In the genomic region with DNA sequence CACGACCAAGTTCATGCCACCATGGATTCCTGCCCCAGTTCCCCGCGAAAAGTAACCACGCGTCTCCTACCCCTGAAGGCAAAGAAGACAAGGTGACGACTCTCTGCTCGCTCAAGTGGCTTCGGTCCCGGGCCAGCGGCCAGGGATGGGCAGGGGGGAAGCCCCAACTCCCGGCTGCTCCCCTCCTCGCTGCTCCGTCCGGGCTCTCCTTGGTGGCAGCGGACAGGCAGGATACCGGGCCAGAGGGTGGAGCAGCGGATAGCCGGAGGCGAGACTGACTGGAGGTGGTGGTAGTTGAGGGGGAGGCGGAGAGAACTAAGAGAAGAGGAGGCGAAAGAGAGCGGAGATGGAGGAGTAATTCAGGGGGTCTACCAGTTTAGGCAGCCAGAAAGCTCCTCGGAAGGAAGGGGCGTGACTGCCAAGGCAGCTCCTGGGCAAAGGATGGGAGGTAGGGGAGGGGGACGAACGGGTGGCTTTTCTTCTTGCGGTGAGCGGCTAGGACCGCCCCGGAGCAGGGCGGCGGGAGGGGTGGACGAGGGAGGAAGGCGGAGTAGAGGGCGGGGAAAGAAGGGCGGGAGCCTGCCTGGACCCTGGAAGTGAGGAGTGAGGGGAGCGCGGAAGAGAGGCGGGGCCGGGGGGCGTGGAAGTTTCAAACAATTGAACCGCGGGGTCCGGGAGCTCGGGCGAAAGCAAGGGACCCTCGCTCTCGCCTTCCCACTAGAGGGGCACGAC, we compare ENCODE assay signal across 8 cellular contexts. TPM values are rescaled to one million over a fixed set of nuclear protein-coding genes. Genes with fewer than 3 reads are reported as not detected.
DNase-seq lines count a peak whose midpoint lies in the region; ATAC-seq, FAIRE-seq and TF ChIP-seq lines count a peak whose summit lies in the region.

Gene AMOT (minus strand): TSS at position 450 of the 732 bp plus-strand sequence. CDS start 17,705 bp downstream, outside the sequence.

- intact Hi-C loops in activated B cell treated with CpG ODN at 0.5 μM for 24 hours (cut with micrococcal nuclease) (loop anchor here (1.0 to 5.0 kb wide), 5 partner anchors 9 to 1160 kb away; partner anchors contain the start of genes ALG13 and LHFPL1), spleen (cut with DNase I; ENCODE audit: low total_unique reads) (no loop called here)

- peaks cover 8% of the 10 kb centered on the region for H3K4me1 Mint-ChIP-seq in activated B cell treated with CpG ODN at 0.5 μM for 24 hours

- H3K27ac ChIP-seq in caudate nucleus (ENCODE audit: low read depth, low read length) (peak within 1 kb of the TSS; percentile 93), spleen (peak within 1 kb of the TSS; percentile 53 to 83 (median 78))

- H3K4me3 ChIP-seq in spleen = peak within 1 kb of the TSS; percentile 56 to 89 (median 70)

- ATAC-seq in HG02763 (IDR thresholded peaks at IDR 0.05; ENCODE audit: unreplicated experiment) (peak; percentile 76), activated B cell treated with CpG ODN at 0.5 μM for 24 hours (ENCODE audit: low read depth) (peak; percentile 66)

- FAIRE-seq in GM12892 (lab: Jason Lieb, UNC) = no peak

- CTCF ChIA-PET in activated B cell treated with CpG ODN at 0.5 μM for 24 hours (lab: Charles Lee) = no interaction called here

- H3K36me3 ChIP-seq in spleen = no peaks in the 10 kb centered on the region

- H3K4me3 Mint-ChIP-seq in activated B cell treated with CpG ODN at 0.5 μM for 24 hours = peak within 1 kb of the TSS; percentile 90

- H3K36me3 Mint-ChIP-seq in activated B cell treated with CpG ODN at 0.5 μM for 24 hours (ENCODE audit: low read depth) = peaks cover 6% of the 10 kb centered on the region

- no peak for TF ChIP-seq CTCF in activated B cell treated with CpG ODN at 0.5 μM for 24 hours (IDR thresholded peaks at IDR 0.05)
- no peak for TF ChIP-seq CTCF in spleen (IDR thresholded peaks at IDR 0.05 in 8 of 11, conservative IDR thresholded peaks at IDR 0.05 in 3 of 11)

- TF ChIP-seq POLR2A in GM12892 (IDR thresholded peaks at IDR 0.05; ENCODE audit: low read depth, low read length) (no peak), spleen (IDR thresholded peaks at IDR 0.05) (no peak)

- DNase-seq in GM12892 (ENCODE audit: insufficient read length) (peak; percentile 37), NCI-H146 treated with DMSO at 0.1 percent for 48 hours (lab: John Stamatoyannopoulos, UW; ENCODE audit: unreplicated experiment) (peak; percentile 81), activated B cell treated with CpG ODN at 0.5 μM for 24 hours (peak; percentile 51), caudate nucleus (lab: John Stamatoyannopoulos, UW) (peak in 60 of 61 donors; percentile 2 to 79 (median 61)), islet precursor cell (peak; percentile 99), spleen (peak; percentile 88), GF-D8 (lab: John Stamatoyannopoulos, UW) (no peak)

- peaks cover 0 to 7% (median 2%) of the 10 kb centered on the region in 6 donors for H3K4me1 ChIP-seq in spleen

- no peaks in the 10 kb centered on the region for H3K27me3 Mint-ChIP-seq in activated B cell treated with CpG ODN at 0.5 μM for 24 hours

- POLR2A ChIA-PET in activated B cell treated with CpG ODN at 0.5 μM for 24 hours (lab: Charles Lee) = interaction anchor here (1.1 kb wide), 1 partner anchor 18 kb away, joined by 3 read pairs; no protein-coding TSS in a partner anchor

- H3K27me3 ChIP-seq in spleen (replicated peaks in 1 of 7) = peaks cover 0 to 26% (median 0%) of the 10 kb centered on the region in 7 donors

- no peaks in the 10 kb centered on the region for H3K9me3 ChIP-seq in spleen

- WGBS in spleen, 5 donors = 0 to 22% (median 1%) methylated on average over 30 to 49 of the region's 49 CpGs

- no peaks in the 10 kb centered on the region for H3K9me3 Mint-ChIP-seq in activated B cell treated with CpG ODN at 0.5 μM for 24 hours

- peak within 1 kb of the TSS; percentile 77 for H3K27ac Mint-ChIP-seq in activated B cell treated with CpG ODN at 0.5 μM for 24 hours

RNA-seq across cellular contexts. Expression of gene AMOT, which starts in this region (rescaled TPM):
- 5.7 TPM for polyA plus RNA-seq in GM12892 (2012; ENCODE audit: missing spikeins)
- 2.1 and 2.7 TPM in 2 replicates for total RNA-seq in activated B cell treated with CpG ODN at 0.5 μM for 24 hours
- total RNA-seq in spleen = 1 to 10 TPM; 3.3 to 8.0 (median 4.6) TPM
- under 1 TPM; 0.52 to 0.90 (median 0.52) TPM for polyA plus RNA-seq in spleen
